In genomic region chr5:38557309-38557710, GRCh38 we compare ENCODE assay signal across 7 cellular contexts. TPM values are rescaled to one million over a fixed set of nuclear protein-coding genes. Genes with fewer than 3 reads are reported as not detected.
DNase-seq lines count a peak whose midpoint lies in the region; ATAC-seq and TF ChIP-seq lines count a peak whose summit lies in the region.

No MANE protein-coding gene starts in this region.

- POLR2A ChIA-PET in IMR-90 (lab: Charles Lee; ENCODE audit: unreplicated experiment), result no interaction called here

- peak overlapping the region; percentile 77 for H3K4me3 Mint-ChIP-seq in activated naive CD8-positive, alpha-beta T cell treated with anti-CD3 and anti-CD28 coated beads, Interleukin-2, amount 50 U/mL, for 24 hours
- H3K4me3 Mint-ChIP-seq in stimulated activated effector memory CD8-positive, alpha-beta T cell treated with anti-CD3 and anti-CD28 coated beads, Interleukin-12 subunit alpha, Interleukin-12 subunit beta, amount 100 ng/mL, for 72 hours, result peak overlapping the region; percentile 75

- H3K9ac ChIP-seq in IMR-90 (ENCODE audit: low read depth, low read length) (peak overlapping the region; percentile 96), iPS-15b (ENCODE audit: low read depth, low read length) (peak overlapping the region; percentile 82)

- H3K36me3 Mint-ChIP-seq in activated naive CD8-positive, alpha-beta T cell treated with anti-CD3 and anti-CD28 coated beads, Interleukin-2, amount 50 U/mL, for 24 hours (ENCODE audit: low read depth), result no peaks in the 10 kb centered on the region
- no peaks in the 10 kb centered on the region for H3K36me3 Mint-ChIP-seq in stimulated activated effector memory CD8-positive, alpha-beta T cell treated with anti-CD3 and anti-CD28 coated beads, Interleukin-12 subunit alpha, Interleukin-12 subunit beta, amount 100 ng/mL, for 72 hours

- peak overlapping the region; percentile 80 for H3K4ac ChIP-seq in IMR-90 (ENCODE audit: low read depth, low read length)

- no peak overlapping the region for H3K27ac Mint-ChIP-seq in activated naive CD8-positive, alpha-beta T cell treated with anti-CD3 and anti-CD28 coated beads, Interleukin-2, amount 50 U/mL, for 24 hours
- no peak overlapping the region for H3K27ac Mint-ChIP-seq in stimulated activated effector memory CD8-positive, alpha-beta T cell treated with anti-CD3 and anti-CD28 coated beads, Interleukin-12 subunit alpha, Interleukin-12 subunit beta, amount 100 ng/mL, for 72 hours

- H4K8ac ChIP-seq in IMR-90 (ENCODE audit: low read depth in 2 of 2, low read length in 2 of 2), result peak overlapping the region; percentile 70 to 86

- no peak for TF ChIP-seq CTCF in IMR-90 (conservative IDR thresholded peaks at IDR 0.05; ENCODE audit: low read depth, low read length)

- peak overlapping the region; percentile 80 for H2BK5ac ChIP-seq in IMR-90 (ENCODE audit: low read depth, low read length, poor library complexity, severe bottlenecking)

- peak overlapping the region; percentile 97 for H3K27ac ChIP-seq in IMR-90 (ENCODE audit: insufficient read depth, low read length)

- peak overlapping the region; percentile 95 for H3K4me2 ChIP-seq in IMR-90 (ENCODE audit: low read depth, low read length)

- H3K27me3 Mint-ChIP-seq in activated naive CD8-positive, alpha-beta T cell treated with anti-CD3 and anti-CD28 coated beads, Interleukin-2, amount 50 U/mL, for 24 hours, result peaks cover 69% of the 10 kb centered on the region

- H3K4me3 ChIP-seq in IMR-90 (ENCODE audit: insufficient read depth, low read depth, low read length) (peak overlapping the region; percentile 63), iPS-15b (ENCODE audit: low read depth, low read length) (peak overlapping the region; percentile 84)

- DNase-seq in IMR-90, result no peak
- DNase-seq in activated naive CD8-positive, alpha-beta T cell treated with anti-CD3 and anti-CD28 coated beads, Interleukin-2, amount 50 U/mL, for 24 hours, result no peak
- DNase-seq in stimulated activated effector memory CD8-positive, alpha-beta T cell treated with anti-CD3 and anti-CD28 coated beads, Interleukin-12 subunit alpha, Interleukin-12 subunit beta, amount 100 ng/mL, for 72 hours (ENCODE audit: low spot score in 2 of 2), result no peak

- H4K20me1 ChIP-seq in IMR-90 (ENCODE audit: insufficient read depth, low read length), result no peaks in the 10 kb centered on the region; the same call in none of the 2 replicates

- H3K18ac ChIP-seq in IMR-90 (ENCODE audit: low read depth, low read length), result peak overlapping the region; percentile 65

- H2AK5ac ChIP-seq in IMR-90 (ENCODE audit: low read depth, low read length), result no peak overlapping the region

- no peak for TF ChIP-seq RAD21 in IMR-90 (IDR thresholded peaks at IDR 0.05; ENCODE audit: low read length)

- H3K56ac ChIP-seq in IMR-90 (ENCODE audit: extremely low read depth, insufficient read depth, low read length), result peak overlapping the region; percentile 87; the same call in 1 of the 2 replicates

- peaks cover 8% of the 10 kb centered on the region for H3K4me1 Mint-ChIP-seq in activated naive CD8-positive, alpha-beta T cell treated with anti-CD3 and anti-CD28 coated beads, Interleukin-2, amount 50 U/mL, for 24 hours
- peaks cover 12% of the 10 kb centered on the region for H3K4me1 Mint-ChIP-seq in stimulated activated effector memory CD8-positive, alpha-beta T cell treated with anti-CD3 and anti-CD28 coated beads, Interleukin-12 subunit alpha, Interleukin-12 subunit beta, amount 100 ng/mL, for 72 hours

- peak overlapping the region; percentile 93 for H2AFZ ChIP-seq in IMR-90 (replicated peaks; ENCODE audit: low read length, poor library complexity)

- H2BK20ac ChIP-seq in IMR-90 (ENCODE audit: low read depth, low read length), result peak overlapping the region; percentile 40; the same call in 1 of the 2 replicates

- intact Hi-C loops in IMR-90 (cut with micrococcal nuclease), result loop anchor here (5.0 to 10.0 kb wide), 3 partner anchors 105 to 367 kb away; no protein-coding TSS in a partner anchor

- no peaks in the 10 kb centered on the region for H3K9me3 ChIP-seq in IMR-90 (ENCODE audit: control insufficient read depth, insufficient read depth, low read length)
- no peaks in the 10 kb centered on the region for H3K9me3 ChIP-seq in iPS-15b (ENCODE audit: control insufficient read depth, insufficient read depth, low read length)

- in situ Hi-C loops in IMR-90 (cut with MboI; ENCODE audit: low sequenced_read_pairs), result no loop called here

- H3K27me3 ChIP-seq in IMR-90 (ENCODE audit: control insufficient read depth, insufficient read depth, low read length), result peaks cover 4% of the 10 kb centered on the region; the same call in 1 of the 2 replicates
- peaks cover 9% of the 10 kb centered on the region for H3K27me3 ChIP-seq in iPS-15b (ENCODE audit: control insufficient read depth, insufficient read depth, low read length)

- H3K9me1 ChIP-seq in IMR-90 (ENCODE audit: insufficient read depth, low read length), result no peaks in the 10 kb centered on the region

- no peak overlapping the region for H2AK9ac ChIP-seq in IMR-90 (replicated peaks; ENCODE audit: low read depth, low read length, poor library complexity)

- CTCF ChIA-PET in IMR-90 (lab: Yijun Ruan, JAX), result interaction anchor here (0.5 to 1.0 kb wide), 2 partner anchors 22 to 251 kb away, joined by 4 read pairs; no protein-coding TSS in a partner anchor

- dilution Hi-C loops in IMR-90 (cut with HindIII; ENCODE audit: low sequenced_read_pairs, unreplicated experiment), result no loop called here

- H4K5ac ChIP-seq in IMR-90 (ENCODE audit: low read depth, low read length), result peak overlapping the region; percentile 47; the same call in 1 of the 2 replicates

- no peaks in the 10 kb centered on the region for H3K9me3 Mint-ChIP-seq in activated naive CD8-positive, alpha-beta T cell treated with anti-CD3 and anti-CD28 coated beads, Interleukin-2, amount 50 U/mL, for 24 hours
- no peaks in the 10 kb centered on the region for H3K9me3 Mint-ChIP-seq in stimulated activated effector memory CD8-positive, alpha-beta T cell treated with anti-CD3 and anti-CD28 coated beads, Interleukin-12 subunit alpha, Interleukin-12 subunit beta, amount 100 ng/mL, for 72 hours

- whole genome bisulfite sequencing in IMR-90 (ENCODE audit: extremely low coverage in 2 of 2, insufficient read length in 1 of 2), 2 experiments, result 0% methylated on average over 10 of the region's 14 CpGs; no CpG with 5 or more reads in 1 of the 2 experiments

- BruUV-seq in IMR-90 (replicated peaks; lab: Mats Ljungman, UMichigan), result no TSS peak

- H2BK120ac ChIP-seq in IMR-90 (ENCODE audit: low read depth, low read length), result peak overlapping the region; percentile 91

- H3K36me3 ChIP-seq in IMR-90 (ENCODE audit: control insufficient read depth, insufficient read depth, low read length) (no peaks in the 10 kb centered on the region), iPS-15b (ENCODE audit: control insufficient read depth, insufficient read depth, low read length) (no peaks in the 10 kb centered on the region)

- TF ChIP-seq POLR2A in IMR-90 (IDR thresholded peaks at IDR 0.05; ENCODE audit: low read depth, low read length), result no peak

- peak overlapping the region; percentile 95 for H3K14ac ChIP-seq in IMR-90 (replicated peaks; ENCODE audit: low read depth, low read length)

- H3K79me1 ChIP-seq in IMR-90 (ENCODE audit: low read depth in 1 of 2, low read length in 2 of 2), result peaks cover 10 to 11% of the 10 kb centered on the region in 2 experiments; a peak in 3 of 4 replicates

- H2BK15ac ChIP-seq in IMR-90 (ENCODE audit: low read depth, low read length), result 0 out of 3 replicates have a peak overlapping the region, but pooled peaks have one; percentile 0

- peak overlapping the region; percentile 87 for H3K23ac ChIP-seq in IMR-90 (ENCODE audit: low read depth, low read length)

- H3K4me1 ChIP-seq in IMR-90 (ENCODE audit: control insufficient read depth, insufficient read depth, low read length), result no peaks in the 10 kb centered on the region
- peaks cover 6% of the 10 kb centered on the region for H3K4me1 ChIP-seq in iPS-15b (ENCODE audit: control insufficient read depth, insufficient read depth, low read length)

- ATAC-seq in IMR-90 (ENCODE audit: low read depth), result no peak; the same call in 1 of the 2 replicates
- no peak for ATAC-seq in activated naive CD8-positive, alpha-beta T cell treated with anti-CD3 and anti-CD28 coated beads, Interleukin-2, amount 50 U/mL, for 24 hours
- no peak for ATAC-seq in stimulated activated effector memory CD8-positive, alpha-beta T cell treated with anti-CD3 and anti-CD28 coated beads, Interleukin-12 subunit alpha, Interleukin-12 subunit beta, amount 100 ng/mL, for 72 hours
- no peak for ATAC-seq in HG02571 (IDR thresholded peaks at IDR 0.05; ENCODE audit: unreplicated experiment)
- ATAC-seq in GM21528 (IDR thresholded peaks at IDR 0.05; ENCODE audit: low FRiP score, unreplicated experiment), result no peak
- ATAC-seq in GM19452 (IDR thresholded peaks at IDR 0.05; ENCODE audit: unreplicated experiment), result no peak

- H4K91ac ChIP-seq in IMR-90 (ENCODE audit: insufficient read depth, low read depth, low read length), result peak overlapping the region; percentile 83; the same call in 1 of the 2 replicates

TF ChIP-seq in IMR-90, 13 proteins besides CTCF, POLR2A, EP300 and RAD21 (continues in another document):
- TF ChIP-seq MXI1 (IDR thresholded peaks at IDR 0.05; ENCODE audit: borderline replicate concordance, low read depth, low read length) (no peak), BHLHE40 (IDR thresholded peaks at IDR 0.05; ENCODE audit: low read depth, low read length) (no peak), NFE2L2 (IDR thresholded peaks at IDR 0.05; ENCODE audit: low read depth, low read length) (no peak), RCOR1 (IDR thresholded peaks at IDR 0.05; ENCODE audit: insufficient replicate concordance, low read length) (no peak), CHD1 (IDR thresholded peaks at IDR 0.05; ENCODE audit: low read depth, low read length) (no peak), FOS (IDR thresholded peaks at IDR 0.05; ENCODE audit: low read depth, low read length) (no peak), CEBPB (IDR thresholded peaks at IDR 0.05; ENCODE audit: low read depth, low read length) (no peak), MAFK (IDR thresholded peaks at IDR 0.05; ENCODE audit: low read depth, low read length) (no peak), SMC3 (IDR thresholded peaks at IDR 0.05; ENCODE audit: low read depth, low read length) (no peak), MAZ (IDR thresholded peaks at IDR 0.05; ENCODE audit: borderline replicate concordance, low read depth, low read length) (no peak)
- TF ChIP-seq, protein P1, sequence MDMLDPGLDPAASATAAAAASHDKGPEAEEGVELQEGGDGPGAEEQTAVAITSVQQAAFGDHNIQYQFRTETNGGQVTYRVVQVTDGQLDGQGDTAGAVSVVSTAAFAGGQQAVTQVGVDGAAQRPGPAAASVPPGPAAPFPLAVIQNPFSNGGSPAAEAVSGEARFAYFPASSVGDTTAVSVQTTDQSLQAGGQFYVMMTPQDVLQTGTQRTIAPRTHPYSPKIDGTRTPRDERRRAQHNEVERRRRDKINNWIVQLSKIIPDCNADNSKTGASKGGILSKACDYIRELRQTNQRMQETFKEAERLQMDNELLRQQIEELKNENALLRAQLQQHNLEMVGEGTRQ (IDR thresholded peaks at IDR 0.05; ENCODE audit: low read depth, low read length), result no peak

RNA-seq across cellular contexts. Expression of gene LIFR, which starts 0.9 kb away (rescaled TPM):
- 10.4 and 13.9 TPM in 2 replicates for total RNA-seq in IMR-90 (2012; rRNA removed)
- polyA plus RNA-seq in IMR-90 (2012; rRNA removed), result 1.6 and 1.9 TPM in 2 replicates
- polyA plus RNA-seq in IMR-90 (2012; cell fraction: cytosol; rRNA removed), result 0.35 and 0.54 TPM in 2 replicates
- polyA plus RNA-seq in IMR-90 (2012; cell fraction: nucleus; rRNA removed; ENCODE audit: low replicate concordance), result 0.50 and 4.3 TPM in 2 replicates
